Comparison of ENCODE assay signal across 12 cellular contexts in the genomic region with DNA sequence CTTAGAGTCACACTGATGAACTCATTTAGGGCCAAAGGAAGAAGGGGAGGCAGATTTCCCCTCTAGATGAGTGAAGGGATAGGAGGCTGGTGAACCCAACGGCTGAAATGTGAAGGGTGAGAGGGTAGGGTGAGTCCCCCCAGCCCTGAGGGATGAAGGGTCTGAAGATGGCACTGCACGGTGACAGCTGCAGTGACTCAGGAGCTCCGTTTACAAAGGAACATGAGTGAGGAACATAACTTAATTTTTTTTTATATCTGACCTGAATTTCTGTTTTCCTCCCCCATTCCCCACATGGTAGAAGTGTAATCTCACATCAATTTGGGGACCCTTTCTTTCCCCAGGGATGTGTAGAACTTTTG. TPM values are rescaled to one million over a fixed set of nuclear protein-coding genes. Genes with fewer than 3 reads are reported as not detected.
DNase-seq lines count a peak whose midpoint lies in the region; ATAC-seq and TF ChIP-seq lines count a peak whose summit lies in the region.
"Had no signal": no experiment of that assay in that cellular context is flagged by ENCODE, and none has a peak within 500 bp of the region (broad histone marks: within the 10 kb centered on the region; RNA-seq: fewer than 3 reads in every experiment).

No MANE protein-coding gene starts in this region.

- intact Hi-C loops in tibial artery (cut with DNase I; ENCODE audit: low total_unique reads) = no loop called here

- peak overlapping the region; percentile 97 for H3K27ac ChIP-seq in RWPE2 (ENCODE audit: poor library complexity, severe bottlenecking)
- H3K27ac ChIP-seq in epithelial cell of prostate = peak overlapping the region; percentile 98
- peak overlapping the region; percentile 89 to 92 for H3K27ac ChIP-seq in tibial artery

- peaks cover 44% of the 10 kb centered on the region for H3K4me1 ChIP-seq in RWPE2 (ENCODE audit: insufficient read depth, poor library complexity, severe bottlenecking)
- H3K4me1 ChIP-seq in tibial artery = peaks cover 0 to 74% (median 60%) of the 10 kb centered on the region in 4 donors

- H3K4me3 Mint-ChIP-seq in nephron = no peak overlapping the region
- H3K4me3 Mint-ChIP-seq: naive thymus-derived CD4-positive, alpha-beta T cell had no signal

- H3K36me3 ChIP-seq in RWPE2 (ENCODE audit: low read depth) = peaks cover 29% of the 10 kb centered on the region
- H3K36me3 ChIP-seq in tibial artery = peaks cover 18 to 41% (median 24%) of the 10 kb centered on the region in 3 donors

- peaks cover 18% of the 10 kb centered on the region for H3K4me1 Mint-ChIP-seq in nephron

- no peak for DNase-seq in RWPE2 (ENCODE audit: low spot score)
- DNase-seq in epithelial cell of prostate (ENCODE audit: low read depth, low spot score) = no peak
- DNase-seq in tibial artery = no peak
- no peak for DNase-seq in OCI-M1 (lab: John Stamatoyannopoulos, UW)
- no peak for DNase-seq in A172 (ENCODE audit: low spot score)
- DNase-seq in SW 1271 (lab: John Stamatoyannopoulos, UW) = no peak
- DNase-seq: MM.1S; naive thymus-derived CD4-positive, alpha-beta T cell; NCI-H2227 treated with DMSO at 0.1 percent for 48 hours; RPMI8226 had no signal

- H3K36me3 Mint-ChIP-seq in nephron (ENCODE audit: low read depth) = peaks cover 22% of the 10 kb centered on the region
- H3K36me3 Mint-ChIP-seq: naive thymus-derived CD4-positive, alpha-beta T cell had no signal

- ATAC-seq in RWPE2 (ENCODE audit: low read depth) (no peak), HG03095 (IDR thresholded peaks at IDR 0.05; ENCODE audit: unreplicated experiment) (no peak)
- ATAC-seq: naive thymus-derived CD4-positive, alpha-beta T cell had no signal

- peak overlapping the region; percentile 72 to 87 (median 76) for H3K27ac Mint-ChIP-seq in nephron
- H3K27ac Mint-ChIP-seq: naive thymus-derived CD4-positive, alpha-beta T cell had no signal

- peaks cover 4% of the 10 kb centered on the region for H3K27me3 Mint-ChIP-seq in nephron (ENCODE audit: low read depth)
- H3K27me3 Mint-ChIP-seq: naive thymus-derived CD4-positive, alpha-beta T cell had no signal

- TF ChIP-seq CTCF in RWPE2 (IDR thresholded peaks at IDR 0.05; ENCODE audit: poor library complexity, severe bottlenecking) = no peak
- TF ChIP-seq CTCF in nephron (IDR thresholded peaks at IDR 0.05; ENCODE audit: unreplicated experiment in 3 of 3) = no peak
- no peak for TF ChIP-seq CTCF in tibial artery (IDR thresholded peaks at IDR 0.05)

- H3K27me3 ChIP-seq in RWPE2 (ENCODE audit: insufficient read depth, poor library complexity, severe bottlenecking) = no peaks in the 10 kb centered on the region
- H3K27me3 ChIP-seq in tibial artery = no peaks in the 10 kb centered on the region

- H3K9me3 ChIP-seq in RWPE2 (ENCODE audit: severe bottlenecking) = no peaks in the 10 kb centered on the region
- H3K9me3 ChIP-seq in tibial artery = no peaks in the 10 kb centered on the region

- H3K4me3 ChIP-seq in RWPE2 (ENCODE audit: severe bottlenecking) = no peak overlapping the region
- H3K4me3 ChIP-seq in tibial artery = peak overlapping the region in 1 of 2 donors; percentile 27

- H3K9me3 Mint-ChIP-seq in nephron = no peaks in the 10 kb centered on the region
- H3K9me3 Mint-ChIP-seq: naive thymus-derived CD4-positive, alpha-beta T cell had no signal

RNA-seq across cellular contexts. Expression of gene SNX33, which starts 14.0 kb away (rescaled TPM):
- 9.3 and 14.1 TPM in 2 replicates for total RNA-seq in A172 (2014; rRNA removed; shearing (Covaris generic))

RNA-seq across cellular contexts. Expression of gene IMP3, which starts 21.7 kb away (rescaled TPM):
- 103 and 141 TPM in 2 replicates for total RNA-seq in A172 (2014; rRNA removed; shearing (Covaris generic))

RNA-seq across cellular contexts. Expression of gene SNUPN, which starts 36.2 kb away (rescaled TPM):
- total RNA-seq in A172 (2014; rRNA removed; shearing (Covaris generic)) = 39.3 and 53.6 TPM in 2 replicates

RNA-seq across cellular contexts. Expression of gene CSPG4, which starts 50.9 kb away (rescaled TPM):
- 132 and 171 TPM in 2 replicates for total RNA-seq in A172 (2014; rRNA removed; shearing (Covaris generic))
- total RNA-seq: naive thymus-derived CD4-positive, alpha-beta T cell had no signal
